22 cellular contexts compared by ENCODE assay signal in genomic region chr6:167398214-167399050, GRCh38.
DNase-seq lines count a peak whose midpoint lies in the region; ATAC-seq, FAIRE-seq and TF ChIP-seq lines count a peak whose summit lies in the region.
"Had no signal": no experiment of that assay in that cellular context is flagged by ENCODE, and none has a peak within 500 bp of the region (broad histone marks: within the 10 kb centered on the region; RNA-seq: fewer than 3 reads in every experiment).

No MANE protein-coding gene starts in this region.

- no peak overlapping the region; a peak in 1 of 7 replicates for H3K9ac ChIP-seq in H1 (replicated peaks in 1 of 4; ENCODE audit: extremely low read depth in 1 of 4, low read depth in 3 of 4, low read length in 3 of 4)
- H3K9ac ChIP-seq: BLaER1 had no signal

- no peak overlapping the region for H3K14ac ChIP-seq in H1 (ENCODE audit: insufficient read length)

- no peaks in the 10 kb centered on the region for H3K9me3 ChIP-seq in H1 (ENCODE audit: insufficient read depth in 2 of 2, low read depth in 1 of 2, low read length in 1 of 2)
- no peaks in the 10 kb centered on the region for H3K9me3 ChIP-seq in right lobe of liver
- H3K9me3 ChIP-seq in upper lobe of right lung: no peaks in the 10 kb centered on the region
- H3K9me3 ChIP-seq: A549, BLaER1, HAP-1, SJCRH30 had no signal

- no peak overlapping the region for H3K4me2 ChIP-seq in H1 (ENCODE audit: insufficient read depth in 1 of 2, low read depth in 2 of 2, low read length in 2 of 2)
- H3K4me2 ChIP-seq: A549, BLaER1, PC-9 had no signal

- no peaks in the 10 kb centered on the region for H3K36me3 Mint-ChIP-seq in type B pancreatic cell
- H3K36me3 Mint-ChIP-seq: CD4-positive, alpha-beta memory T cell had no signal

- FAIRE-seq in H1 (lab: Jason Lieb, UNC): peak; percentile 13
- FAIRE-seq: A549, GM12878 had no signal

- H3K4me3 ChIP-seq in H1 (ENCODE audit: extremely low read depth in 1 of 4, insufficient read depth in 2 of 4, low read depth in 3 of 4, low read length in 4 of 4) (no peak overlapping the region), right lobe of liver (no peak overlapping the region), upper lobe of right lung (no peak overlapping the region)
- H3K4me3 ChIP-seq: A549, BLaER1, GM12878, HAP-1, PC-9, SJCRH30 had no signal

- WGBS in H1 (ENCODE audit: extremely low coverage in 1 of 2, insufficient coverage in 1 of 2, insufficient read length in 1 of 2, insufficient replicate concordance in 2 of 2, low coverage in 1 of 2, low lambda C conversion rate in 2 of 2, missing lambda C conversion rate in 1 of 2), 2 experiments: 91% methylated on average over 14 of the region's 14 CpGs; no CpG with 5 or more reads in 1 of the 2 experiments
- 34% methylated on average over 11 of the region's 14 CpGs for WGBS in right lobe of liver (ENCODE audit: insufficient coverage, low coverage, low lambda C conversion rate, missing lambda C conversion rate)

- H2BK15ac ChIP-seq in H1 (ENCODE audit: low read length): no peak overlapping the region

- no peak overlapping the region for H4K5ac ChIP-seq in H1 (ENCODE audit: insufficient read length, low read depth, low read length)

- H3K4me1 ChIP-seq in H1 (replicated peaks in 1 of 4; ENCODE audit: control insufficient read depth in 3 of 4, insufficient read depth in 4 of 4, low read length in 3 of 4) (peaks cover 0 to 6% (median 0%) of the 10 kb centered on the region in 4 experiments; a peak in 3 of 7 replicates), right lobe of liver (peaks cover 0 to 32% (median 15%) of the 10 kb centered on the region in 4 donors), upper lobe of right lung (no peaks in the 10 kb centered on the region)
- H3K4me1 ChIP-seq: A549, BLaER1, HAP-1, SJCRH30 had no signal

- ATAC-seq in right lobe of liver (peak; percentile 84 to 88 (median 87)), upper lobe of right lung (no peak)
- ATAC-seq: A549, GM12878 had no signal

- no peak for TF ChIP-seq RAD21 in H1 (IDR thresholded peaks at IDR 0.05 in 1 of 2, conservative IDR thresholded peaks at IDR 0.05 in 1 of 2; ENCODE audit: low read depth in 2 of 2, low read length in 2 of 2)

- DNase-seq in HuH-7 (ENCODE audit: low spot score) (peak; percentile 79), H1 (ENCODE audit: low read depth in 1 of 2, low spot score in 2 of 2) (no peak), right lobe of liver (peak; percentile 72 to 85 (median 80)), upper lobe of right lung (peak; percentile 26), NCI-H2029 (lab: John Stamatoyannopoulos, UW) (no peak), glomerular visceral epithelial cell (ENCODE audit: extremely low spot score) (no peak), type B pancreatic cell (ENCODE audit: extremely low spot score, unreplicated experiment) (no peak)
- DNase-seq: Calu3, DMS53, EL, IMR-90, NCI-H1436, NCI-H1930, NCI-H345, NCI-H524 treated with DMSO at 0.1 percent for 48 hours, PC-9, SJCRH30 had no signal

- TF ChIP-seq POLR2A in H1 (IDR thresholded peaks at IDR 0.05; ENCODE audit: control extremely low read depth in 1 of 2, low read depth in 2 of 2, low read length in 2 of 2): no peak
- TF ChIP-seq POLR2A in right lobe of liver (IDR thresholded peaks at IDR 0.05): no peak

- no peak overlapping the region for H3K4ac ChIP-seq in H1 (replicated peaks; ENCODE audit: insufficient read length, low read depth, low read length)

- H2AFZ ChIP-seq in H1 (ENCODE audit: low read length): no peak overlapping the region
- H2AFZ ChIP-seq: PC-9 had no signal

- H3K27ac ChIP-seq in H1 (ENCODE audit: low read depth, low read length) (no peak overlapping the region), right lobe of liver (peak overlapping the region in 2 of 3 donors; percentile 24 to 70), upper lobe of right lung (no peak overlapping the region)
- H3K27ac ChIP-seq: A549, BLaER1, PC-9, SJCRH30 had no signal

- no peaks in the 10 kb centered on the region for H3K9me3 Mint-ChIP-seq in type B pancreatic cell

- no peak overlapping the region for H3K56ac ChIP-seq in H1 (replicated peaks; ENCODE audit: insufficient read length, low read depth, low read length)

- H3K23me2 ChIP-seq in H1 (ENCODE audit: low read depth, low read length): no peaks in the 10 kb centered on the region

- H3K18ac ChIP-seq in H1 (ENCODE audit: extremely low read depth, low read length): no peak overlapping the region

- TF ChIP-seq CTCF in H1 (IDR thresholded peaks at IDR 0.05; ENCODE audit: control extremely low read depth in 1 of 3, insufficient read depth in 1 of 3, low read depth in 1 of 3, low read length in 3 of 3) (no peak), right lobe of liver (IDR thresholded peaks at IDR 0.05) (no peak), upper lobe of right lung (IDR thresholded peaks at IDR 0.05) (no peak), type B pancreatic cell (conservative IDR thresholded peaks at IDR 0.05) (no peak)

- no peak overlapping the region for H4K91ac ChIP-seq in H1 (replicated peaks; ENCODE audit: insufficient read length, low read length)

- TF ChIP-seq EP300 in H1 (IDR thresholded peaks at IDR 0.05; ENCODE audit: borderline replicate concordance in 1 of 2, low read depth in 2 of 2, low read length in 2 of 2): no peak

- POLR2A ChIA-PET in H1 (lab: Charles Lee; ENCODE audit: partially characterized antibody): no interaction called here

- CTCF ChIA-PET in H1 (lab: Charles Lee; ENCODE audit: partially characterized antibody): no interaction called here

- no peak overlapping the region for H4K8ac ChIP-seq in H1 (ENCODE audit: extremely low read depth, insufficient read depth, low read length)

- H2BK12ac ChIP-seq in H1 (ENCODE audit: low read depth, low read length): no peak overlapping the region

- no peaks in the 10 kb centered on the region for H3K79me1 ChIP-seq in H1 (ENCODE audit: low read depth, low read length)

- H3K27me3 Mint-ChIP-seq in type B pancreatic cell: peaks cover 7% of the 10 kb centered on the region

- H2BK5ac ChIP-seq in H1 (ENCODE audit: low read depth, low read length): no peak overlapping the region

- no peak overlapping the region for H2BK120ac ChIP-seq in H1 (replicated peaks; ENCODE audit: low read depth, low read length)

- no peak overlapping the region for H2BK20ac ChIP-seq in H1 (ENCODE audit: low read length)

- H3K23ac ChIP-seq in H1 (ENCODE audit: insufficient read length): no peak overlapping the region

- no peak overlapping the region for H3K27ac Mint-ChIP-seq in type B pancreatic cell
- H3K27ac Mint-ChIP-seq: CD4-positive, alpha-beta memory T cell had no signal

- peaks cover 4% of the 10 kb centered on the region for H3K4me1 Mint-ChIP-seq in type B pancreatic cell (ENCODE audit: unreplicated experiment)
- H3K4me1 Mint-ChIP-seq: CD4-positive, alpha-beta memory T cell had no signal

- no peaks in the 10 kb centered on the region for H4K20me1 ChIP-seq in H1 (replicated peaks in 1 of 2; ENCODE audit: control insufficient read depth in 1 of 2, insufficient read depth in 2 of 2, low read length in 2 of 2)
- H4K20me1 ChIP-seq: BLaER1 had no signal

- H3K79me2 ChIP-seq in H1 (ENCODE audit: control insufficient read depth in 1 of 2, insufficient read depth in 2 of 2, low read length in 2 of 2): no peaks in the 10 kb centered on the region

- no peak overlapping the region for H3K4me3 Mint-ChIP-seq in type B pancreatic cell
- H3K4me3 Mint-ChIP-seq: CD4-positive, alpha-beta memory T cell had no signal

- no peaks in the 10 kb centered on the region for H3K36me3 ChIP-seq in H1 (ENCODE audit: control insufficient read depth in 2 of 4, insufficient read depth in 4 of 4, low read length in 3 of 4)
- no peaks in the 10 kb centered on the region for H3K36me3 ChIP-seq in right lobe of liver
- H3K36me3 ChIP-seq in upper lobe of right lung: no peaks in the 10 kb centered on the region
- H3K36me3 ChIP-seq: BLaER1, HAP-1, SJCRH30 had no signal

- H2AK5ac ChIP-seq in H1 (ENCODE audit: low read depth, low read length): no peak overlapping the region

- H3K27me3 ChIP-seq in H1 (replicated peaks in 1 of 4; ENCODE audit: control insufficient read depth in 3 of 4, extremely low read depth in 1 of 4, insufficient read depth in 3 of 4, low read length in 3 of 4) (no peaks in the 10 kb centered on the region), right lobe of liver (no peaks in the 10 kb centered on the region), upper lobe of right lung (no peaks in the 10 kb centered on the region)
- H3K27me3 ChIP-seq: BLaER1, SJCRH30 had no signal

- intact Hi-C loops in right lobe of liver (cut with DNase I) (no loop called here), upper lobe of right lung (cut with DNase I) (loop anchor here (10.0 kb wide), 1 partner anchor 656 kb away; no protein-coding TSS in a partner anchor)

TF ChIP-seq in H1, 55 proteins besides CTCF, POLR2A, EP300 and RAD21:
- no peak for TF ChIP-seq RBBP5 (IDR thresholded peaks at IDR 0.05; ENCODE audit: borderline replicate concordance, low read depth, low read length)
- TF ChIP-seq SRF (IDR thresholded peaks at IDR 0.05; ENCODE audit: low read depth, low read length): no peak

Comparison
In these comparisons a context has a peak if more than half of its experiments do, and no peak if none do; other contexts are left out.
1. DNase-seq: peak in HuH-7 (single experiment), right lobe of liver (3 of 3) and upper lobe of right lung (single experiment); none in H1 (0 of 2), NCI-H2029 (single experiment), glomerular visceral epithelial cell (single experiment) and type B pancreatic cell (single experiment).
2. H3K27ac ChIP-seq: peak in right lobe of liver (2 of 3); none in H1 (single experiment) and upper lobe of right lung (single experiment).